In the genomic region with DNA sequence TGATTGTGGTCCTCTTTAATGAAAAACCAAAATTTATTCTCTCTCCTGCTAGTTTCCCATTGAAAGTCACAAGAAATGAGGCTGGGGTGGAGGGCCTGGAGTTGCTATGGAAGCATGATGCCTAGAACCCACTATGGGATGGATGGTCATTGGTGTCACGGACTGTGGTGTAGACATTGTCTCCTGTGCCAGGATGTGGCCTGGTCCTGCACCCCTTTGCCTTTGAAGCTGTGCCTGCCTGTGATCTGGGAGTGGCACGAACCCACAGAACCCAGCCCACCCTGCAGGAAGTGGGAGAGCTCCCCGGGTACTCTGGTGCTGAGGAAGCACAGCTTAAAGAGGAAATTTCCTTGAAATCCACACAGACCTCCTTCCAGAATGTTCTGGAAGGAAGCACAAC, we compare ENCODE assay signal across 26 cellular contexts.
DNase-seq lines count a peak whose midpoint lies in the region; ATAC-seq, FAIRE-seq and TF ChIP-seq lines count a peak whose summit lies in the region.
"Had no signal": no experiment of that assay in that cellular context is flagged by ENCODE, and none has a peak within 500 bp of the region (broad histone marks: within the 10 kb centered on the region; RNA-seq: fewer than 3 reads in every experiment).

No MANE protein-coding gene starts in this region.

- peak overlapping the region; percentile 39 for H3K27ac Mint-ChIP-seq in activated CD8-positive, alpha-beta T cell treated with anti-CD3 and anti-CD28 coated beads, Interleukin-2, amount 10 ng/mL, durations not matched to agents 7 days and 5 days
- H3K27ac Mint-ChIP-seq in activated CD8-positive, alpha-beta T cell treated with anti-CD3 and anti-CD28 coated beads for 36 hours, result no peak overlapping the region
- peak overlapping the region; percentile 36 for H3K27ac Mint-ChIP-seq in chondrocyte (ENCODE audit: unreplicated experiment)
- H3K27ac Mint-ChIP-seq: CD8-positive, alpha-beta T cell; IgD-negative memory B cell; stimulated activated naive B cell treated with anti-CD40 and anti-IgM and Interleukin-4, amounts not matched to agents 10 μg/mL and 1 μg/mL and 100 μg/mL, for 72 hours had no signal

- no peak overlapping the region for H2BK12ac ChIP-seq in neuronal stem cell (ENCODE audit: low read length)

- no peak for TF ChIP-seq CTCF in activated CD8-positive, alpha-beta T cell treated with anti-CD3 and anti-CD28 coated beads for 36 hours (IDR thresholded peaks at IDR 0.05)
- TF ChIP-seq CTCF in chondrocyte (IDR thresholded peaks at IDR 0.05) (no peak), uterus (IDR thresholded peaks at IDR 0.05) (no peak)

- peak overlapping the region; percentile 22 for H3K18ac ChIP-seq in neuronal stem cell (ENCODE audit: low read length)

- no peak overlapping the region for H3K14ac ChIP-seq in neuronal stem cell (ENCODE audit: low read length)

- no peak overlapping the region for H3K4ac ChIP-seq in neuronal stem cell (ENCODE audit: low read length)

- no peak overlapping the region for H2BK5ac ChIP-seq in neuronal stem cell (ENCODE audit: low read length)

- WGBS in neuronal stem cell (ENCODE audit: extremely low coverage in 2 of 2, insufficient read length in 2 of 2, insufficient replicate concordance in 1 of 2), 2 donors, result no CpG with 5 or more reads among the region's 3 CpGs

- H3K4me3 Mint-ChIP-seq in activated CD8-positive, alpha-beta T cell treated with anti-CD3 and anti-CD28 coated beads, Interleukin-2, amount 10 ng/mL, durations not matched to agents 7 days and 5 days, result no peak overlapping the region
- H3K4me3 Mint-ChIP-seq in activated CD8-positive, alpha-beta T cell treated with anti-CD3 and anti-CD28 coated beads for 36 hours, result no peak overlapping the region
- no peak overlapping the region for H3K4me3 Mint-ChIP-seq in chondrocyte (ENCODE audit: unreplicated experiment)
- H3K4me3 Mint-ChIP-seq: CD8-positive, alpha-beta T cell; central memory CD8-positive, alpha-beta T cell; IgD-negative memory B cell; naive thymus-derived CD8-positive, alpha-beta T cell; stimulated activated naive B cell treated with anti-CD40 and anti-IgM and Interleukin-4, amounts not matched to agents 10 μg/mL and 1 μg/mL and 100 μg/mL, for 72 hours had no signal

- no peak overlapping the region for H3K23ac ChIP-seq in neuronal stem cell (ENCODE audit: low read depth, low read length, poor library complexity)

- H3K36me3 Mint-ChIP-seq in activated CD8-positive, alpha-beta T cell treated with anti-CD3 and anti-CD28 coated beads, Interleukin-2, amount 10 ng/mL, durations not matched to agents 7 days and 5 days (ENCODE audit: low read depth), result peaks cover 11% of the 10 kb centered on the region
- H3K36me3 Mint-ChIP-seq in activated CD8-positive, alpha-beta T cell treated with anti-CD3 and anti-CD28 coated beads for 36 hours (ENCODE audit: low read depth), result no peaks in the 10 kb centered on the region
- no peaks in the 10 kb centered on the region for H3K36me3 Mint-ChIP-seq in chondrocyte (ENCODE audit: low read depth)
- H3K36me3 Mint-ChIP-seq: CD8-positive, alpha-beta T cell; IgD-negative memory B cell; naive thymus-derived CD8-positive, alpha-beta T cell; stimulated activated naive B cell treated with anti-CD40 and anti-IgM and Interleukin-4, amounts not matched to agents 10 μg/mL and 1 μg/mL and 100 μg/mL, for 72 hours had no signal

- H3K4me2 ChIP-seq in neuronal stem cell (ENCODE audit: insufficient read depth, low read length, poor library complexity, severe bottlenecking), result no peak overlapping the region

- no peaks in the 10 kb centered on the region for H3K79me1 ChIP-seq in neuronal stem cell (ENCODE audit: low read depth, low read length)

- no peak overlapping the region for H2BK120ac ChIP-seq in neuronal stem cell (ENCODE audit: low read depth, low read length)

- peaks cover 21% of the 10 kb centered on the region for H3K4me1 Mint-ChIP-seq in activated CD8-positive, alpha-beta T cell treated with anti-CD3 and anti-CD28 coated beads, Interleukin-2, amount 10 ng/mL, durations not matched to agents 7 days and 5 days (ENCODE audit: low read depth)
- H3K4me1 Mint-ChIP-seq in activated CD8-positive, alpha-beta T cell treated with anti-CD3 and anti-CD28 coated beads for 36 hours (ENCODE audit: low read depth), result peaks cover 11% of the 10 kb centered on the region
- H3K4me1 Mint-ChIP-seq in chondrocyte (ENCODE audit: low read depth), result peaks cover 30% of the 10 kb centered on the region
- H3K4me1 Mint-ChIP-seq: IgD-negative memory B cell had no signal

- H3K9me3 Mint-ChIP-seq in activated CD8-positive, alpha-beta T cell treated with anti-CD3 and anti-CD28 coated beads, Interleukin-2, amount 10 ng/mL, durations not matched to agents 7 days and 5 days (ENCODE audit: insufficient read depth), result no peaks in the 10 kb centered on the region
- no peaks in the 10 kb centered on the region for H3K9me3 Mint-ChIP-seq in activated CD8-positive, alpha-beta T cell treated with anti-CD3 and anti-CD28 coated beads for 36 hours
- H3K9me3 Mint-ChIP-seq in chondrocyte (ENCODE audit: low read depth), result no peaks in the 10 kb centered on the region
- H3K9me3 Mint-ChIP-seq: CD8-positive, alpha-beta T cell; central memory CD8-positive, alpha-beta T cell; IgD-negative memory B cell; naive thymus-derived CD8-positive, alpha-beta T cell; stimulated activated naive B cell treated with anti-CD40 and anti-IgM and Interleukin-4, amounts not matched to agents 10 μg/mL and 1 μg/mL and 100 μg/mL, for 72 hours had no signal

- no peak for ATAC-seq in activated CD8-positive, alpha-beta T cell treated with anti-CD3 and anti-CD28 coated beads, Interleukin-2, amount 10 ng/mL, durations not matched to agents 7 days and 5 days
- no peak for ATAC-seq in activated CD8-positive, alpha-beta T cell treated with anti-CD3 and anti-CD28 coated beads for 36 hours
- no peak for ATAC-seq in SK-N-SH treated with all-trans-retinoic acid at 6 μM for 48 hours
- ATAC-seq: activated CD4-positive, CD25-positive, alpha-beta regulatory T cell treated with anti-CD3 and anti-CD28 coated beads, Interleukin-2, amount 50 U/mL, for 24 hours; CD8-positive, alpha-beta T cell; naive thymus-derived CD8-positive, alpha-beta T cell; stimulated activated naive B cell treated with anti-CD40 and anti-IgM and Interleukin-4, amounts not matched to agents 10 μg/mL and 1 μg/mL and 100 μg/mL, for 72 hours had no signal

- H3K9ac ChIP-seq in neuronal stem cell (ENCODE audit: low read depth, low read length, poor library complexity), result no peak overlapping the region
- H3K9ac ChIP-seq: parathyroid adenoma had no signal

- H2AK5ac ChIP-seq in neuronal stem cell (ENCODE audit: low read depth, low read length), result no peak overlapping the region

- H3K27me3 ChIP-seq in neuronal stem cell (ENCODE audit: control insufficient read depth in 3 of 3, insufficient read depth in 3 of 3, low read depth in 1 of 3, low read length in 3 of 3) (no peaks in the 10 kb centered on the region), uterus (no peaks in the 10 kb centered on the region)

- H4K8ac ChIP-seq in neuronal stem cell (ENCODE audit: low read depth, low read length), result no peak overlapping the region

- CTCF ChIA-PET in activated CD8-positive, alpha-beta T cell treated with anti-CD3 and anti-CD28 coated beads, Interleukin-2, amount 10 ng/mL, durations not matched to agents 7 days and 5 days (lab: Charles Lee), result no interaction called here
- CTCF ChIA-PET in activated CD8-positive, alpha-beta T cell treated with anti-CD3 and anti-CD28 coated beads for 36 hours (lab: Charles Lee), result no interaction called here

- no peak for TF ChIP-seq POLR2A in uterus (IDR thresholded peaks at IDR 0.05)

- H3K4me3 ChIP-seq in neuronal stem cell (ENCODE audit: low read length in 2 of 2), result no peak overlapping the region
- no peak overlapping the region for H3K4me3 ChIP-seq in uterus
- H3K4me3 ChIP-seq: SJCRH30 had no signal

- no peaks in the 10 kb centered on the region for H3K36me3 ChIP-seq in neuronal stem cell (replicated peaks in 1 of 2; ENCODE audit: control insufficient read depth in 2 of 2, insufficient read depth in 2 of 2, low read length in 2 of 2)
- no peaks in the 10 kb centered on the region for H3K36me3 ChIP-seq in uterus
- H3K36me3 ChIP-seq: SJCRH30 had no signal

- H3K4me1 ChIP-seq in neuronal stem cell (ENCODE audit: control insufficient read depth in 2 of 2, insufficient read depth in 1 of 2, low read depth in 1 of 2, low read length in 2 of 2) (peaks cover 0 to 2% of the 10 kb centered on the region in 2 donors), uterus (peaks cover 0 to 9% of the 10 kb centered on the region in 2 donors)

- FAIRE-seq in frontal cortex (lab: Jason Lieb, UNC), result no peak
- FAIRE-seq: GM12892, RCC 7860, TTC549 had no signal

- H3K27ac ChIP-seq in neuronal stem cell (replicated peaks; ENCODE audit: low read length) (no peak overlapping the region), uterus (peak overlapping the region; percentile 47 to 85)
- H3K27ac ChIP-seq: parathyroid adenoma, SJCRH30 had no signal

- intact Hi-C loops in activated CD8-positive, alpha-beta T cell treated with anti-CD3 and anti-CD28 coated beads for 36 hours (cut with micrococcal nuclease), result no loop called here
- intact Hi-C loops in uterus (cut with DNase I; ENCODE audit: low total_unique reads), result no loop called here

- H2BK15ac ChIP-seq in neuronal stem cell (ENCODE audit: low read length), result no peak overlapping the region

- H2AFZ ChIP-seq in neuronal stem cell (ENCODE audit: low read length), result no peak overlapping the region
- H2AFZ ChIP-seq: parathyroid adenoma had no signal

- H3K9me3 ChIP-seq in neuronal stem cell (replicated peaks in 1 of 2; ENCODE audit: control insufficient read depth in 2 of 2, insufficient read depth in 1 of 2, low read depth in 1 of 2, low read length in 2 of 2) (no peaks in the 10 kb centered on the region), uterus (no peaks in the 10 kb centered on the region)
- H3K9me3 ChIP-seq: SJCRH30 had no signal

- POLR2A ChIA-PET in activated CD8-positive, alpha-beta T cell treated with anti-CD3 and anti-CD28 coated beads, Interleukin-2, amount 10 ng/mL, durations not matched to agents 7 days and 5 days (lab: Charles Lee), result no interaction called here
- POLR2A ChIA-PET in activated CD8-positive, alpha-beta T cell treated with anti-CD3 and anti-CD28 coated beads for 36 hours (lab: Charles Lee), result interaction anchor here (0.6 kb wide), 1 partner anchor 122 kb away, joined by 3 read pairs; no protein-coding TSS in a partner anchor

- no peaks in the 10 kb centered on the region for H3K27me3 Mint-ChIP-seq in activated CD8-positive, alpha-beta T cell treated with anti-CD3 and anti-CD28 coated beads, Interleukin-2, amount 10 ng/mL, durations not matched to agents 7 days and 5 days (ENCODE audit: low read depth)
- no peaks in the 10 kb centered on the region for H3K27me3 Mint-ChIP-seq in activated CD8-positive, alpha-beta T cell treated with anti-CD3 and anti-CD28 coated beads for 36 hours
- H3K27me3 Mint-ChIP-seq in chondrocyte (ENCODE audit: low read depth), result peaks cover 8% of the 10 kb centered on the region
- H3K27me3 Mint-ChIP-seq: central memory CD8-positive, alpha-beta T cell; IgD-negative memory B cell; naive thymus-derived CD8-positive, alpha-beta T cell had no signal

- DNase-seq in activated CD8-positive, alpha-beta T cell treated with anti-CD3 and anti-CD28 coated beads, Interleukin-2, amount 10 ng/mL, durations not matched to agents 7 days and 5 days, result no peak
- DNase-seq in activated CD8-positive, alpha-beta T cell treated with anti-CD3 and anti-CD28 coated beads for 36 hours, result no peak
- DNase-seq in chondrocyte (ENCODE audit: low spot score) (no peak), neuronal stem cell (ENCODE audit: low spot score) (no peak), uterus (no peak), DMS53 treated with DMSO at 0.1 percent for 48 hours (lab: John Stamatoyannopoulos, UW; ENCODE audit: unreplicated experiment) (no peak), frontal cortex (ENCODE audit: low spot score in 2 of 2) (no peak)
- DNase-seq: activated gamma-delta T cell; activated T-cell treated with anti-CD3 and anti-CD28 coated beads, Interleukin-2, amount 50 U/mL, for 1 hour; CD8-positive, alpha-beta T cell; hypothalamus; midbrain; naive thymus-derived CD8-positive, alpha-beta T cell; NCI-H1105; NCI-H2029; SJCRH30; stimulated activated CD4-positive, alpha-beta T cell treated with anti-CD3 and anti-CD28 coated beads, Interleukin-4, amount 100 ng/mL, for 4 hours; stimulated activated naive B cell treated with anti-CD40 and anti-IgM and Interleukin-4, amounts not matched to agents 10 μg/mL and 1 μg/mL and 100 μg/mL, for 72 hours had no signal

- no peak overlapping the region for H4K91ac ChIP-seq in neuronal stem cell (ENCODE audit: low read depth, low read length, poor library complexity)
